27 cellular contexts compared by ENCODE assay signal in genomic region chr12:123305160-123305559, GRCh38. TPM values are rescaled to one million over a fixed set of nuclear protein-coding genes. Genes with fewer than 3 reads are reported as not detected.
DNase-seq lines count a peak whose midpoint lies in the region; ATAC-seq, FAIRE-seq and TF ChIP-seq lines count a peak whose summit lies in the region.
"Had no signal": no experiment of that assay in that cellular context is flagged by ENCODE, and none has a peak within 500 bp of the region (broad histone marks: within the 10 kb centered on the region; RNA-seq: fewer than 3 reads in every experiment).

No MANE protein-coding gene starts in this region.

- no peaks in the 10 kb centered on the region for H3K9me3 Mint-ChIP-seq in activated T-cell treated with anti-CD3 and anti-CD28 coated beads, Interleukin-2, amount 50 U/mL, for 24 hours
- H3K9me3 Mint-ChIP-seq: CD14-positive monocyte had no signal

- H2AFZ ChIP-seq in GM12878 (ENCODE audit: control insufficient read depth, low read depth, low read length) (no peak overlapping the region), parathyroid adenoma (peak overlapping the region; percentile 66), PC-3 (ENCODE audit: low read length) (no peak overlapping the region)

- H4K20me1 ChIP-seq in GM12878 (ENCODE audit: control insufficient read depth, insufficient read depth) (no peaks in the 10 kb centered on the region), PC-3 (ENCODE audit: low read length) (no peaks in the 10 kb centered on the region)

- TF ChIP-seq EP300 in GM12878 (IDR thresholded peaks at IDR 0.05; ENCODE audit: borderline replicate concordance in 1 of 2, control insufficient read depth in 1 of 2, low read depth in 2 of 2, low read length in 2 of 2): no peak

- H3K4me3 ChIP-seq in Panc1 (ENCODE audit: low read depth in 2 of 2, low read length in 2 of 2): no peak overlapping the region
- no peak overlapping the region for H3K4me3 ChIP-seq in GM12878
- peak overlapping the region; percentile 38 for H3K4me3 ChIP-seq in parathyroid adenoma (ENCODE audit: low read depth, low read length)
- no peak overlapping the region for H3K4me3 ChIP-seq in PC-3 (ENCODE audit: low read length)
- H3K4me3 ChIP-seq: SK-N-MC had no signal

- TF ChIP-seq POLR2A in GM12878 (IDR thresholded peaks at IDR 0.05; ENCODE audit: low read depth, low read length): no peak

- BruUV-seq in Panc1 (replicated peaks; lab: Mats Ljungman, UMichigan) (TSS peak; percentile 40), GM12878 (replicated peaks; lab: Mats Ljungman, UMichigan) (TSS peak; percentile 14), PC-3 (replicated peaks; lab: Mats Ljungman, UMichigan) (no TSS peak)

- CTCF ChIA-PET in Panc1 (lab: Charles Lee): no interaction called here
- CTCF ChIA-PET in GM12878 (lab: Yijun Ruan, JAX): interaction anchor here (1.2 kb wide), 1 partner anchor 58 kb away, joined by 3 read pairs; no protein-coding TSS in a partner anchor
- CTCF ChIA-PET in PC-3 (lab: Charles Lee): no interaction called here

- H3K79me2 ChIP-seq in GM12878 (ENCODE audit: control insufficient read depth, insufficient read depth, low read length): no peaks in the 10 kb centered on the region
- H3K79me2 ChIP-seq in parathyroid adenoma: no peaks in the 10 kb centered on the region
- no peaks in the 10 kb centered on the region for H3K79me2 ChIP-seq in PC-3 (ENCODE audit: low read length)

- no peak for ATAC-seq in Panc1
- ATAC-seq in GM12878: no peak
- ATAC-seq in PC-3: no peak

- intact Hi-C loops in Panc1 (cut with micrococcal nuclease; ENCODE audit: unreplicated experiment): no loop called here
- intact Hi-C loops in GM12878 (cut with micrococcal nuclease; ENCODE audit: unreplicated experiment): no loop called here
- intact Hi-C loops in PC-3 (cut with micrococcal nuclease): no loop called here

- H3K4me2 ChIP-seq in GM12878 (ENCODE audit: control insufficient read depth, insufficient read depth) (no peak overlapping the region), parathyroid adenoma (ENCODE audit: low read length) (peak overlapping the region; percentile 41), PC-3 (ENCODE audit: low read length) (no peak overlapping the region)

- WGBS in GM12878 (ENCODE audit: insufficient coverage, insufficient replicate concordance, low lambda C conversion rate, missing lambda C conversion rate): 93% methylated on average over 6 of the region's 6 CpGs

- no peak overlapping the region for H3K9ac ChIP-seq in GM12878 (ENCODE audit: control insufficient read depth, insufficient read depth, low read length)
- H3K9ac ChIP-seq in parathyroid adenoma: no peak overlapping the region
- H3K9ac ChIP-seq in PC-3 (ENCODE audit: low read length): no peak overlapping the region

- peaks cover 91% of the 10 kb centered on the region for H3K36me3 Mint-ChIP-seq in activated T-cell treated with anti-CD3 and anti-CD28 coated beads, Interleukin-2, amount 50 U/mL, for 24 hours (ENCODE audit: low read depth)

- H3K27me3 Mint-ChIP-seq in activated T-cell treated with anti-CD3 and anti-CD28 coated beads, Interleukin-2, amount 50 U/mL, for 24 hours: no peaks in the 10 kb centered on the region

- no peak for TF ChIP-seq RAD21 in GM12878 (IDR thresholded peaks at IDR 0.05; ENCODE audit: insufficient read depth, low read depth, low read length)

- H3K27ac Mint-ChIP-seq in activated T-cell treated with anti-CD3 and anti-CD28 coated beads, Interleukin-2, amount 50 U/mL, for 24 hours: peak overlapping the region; percentile 42
- H3K27ac Mint-ChIP-seq: CD14-positive monocyte had no signal

- FAIRE-seq in GM12878 (lab: Jason Lieb, UNC): no peak
- FAIRE-seq: GM18507, H54, HTR-8/SVneo had no signal

- in situ Hi-C loops in Panc1 (cut with HindIII; ENCODE audit: low pct_unique_long_range_greater_than_20kb, low sequenced_read_pairs) (no loop called here), GM12878 (cut with MboI) (no loop called here)

- H3K27me3 ChIP-seq in Panc1 (ENCODE audit: control insufficient read depth, insufficient read depth, low read length) (no peaks in the 10 kb centered on the region), GM12878 (replicated peaks in 1 of 2; ENCODE audit: control insufficient read depth in 2 of 2, insufficient read depth in 2 of 2, low read length in 1 of 2) (no peaks in the 10 kb centered on the region), parathyroid adenoma (ENCODE audit: control insufficient read depth, insufficient read depth, low read length) (no peaks in the 10 kb centered on the region), PC-3 (ENCODE audit: low read length) (no peaks in the 10 kb centered on the region)
- H3K27me3 ChIP-seq: BE2C had no signal

- SMC1A ChIA-PET in GM12878 (lab: Charles Lee; ENCODE audit: uncharacterized antibody, unreplicated experiment): no interaction called here

- no peaks in the 10 kb centered on the region for H3K9me3 ChIP-seq in Panc1 (ENCODE audit: control insufficient read depth, insufficient read depth, low read depth, low read length)
- no peaks in the 10 kb centered on the region for H3K9me3 ChIP-seq in GM12878 (replicated peaks; ENCODE audit: control insufficient read depth, insufficient read depth, low read length)
- H3K9me3 ChIP-seq in parathyroid adenoma (ENCODE audit: control insufficient read depth, low read length): no peaks in the 10 kb centered on the region
- H3K9me3 ChIP-seq in PC-3 (ENCODE audit: low read length): no peaks in the 10 kb centered on the region
- H3K9me3 ChIP-seq: BE2C had no signal

- no peak for DNase-seq in activated T-cell treated with anti-CD3 and anti-CD28 coated beads, Interleukin-2, amount 50 U/mL, for 24 hours
- no peak for DNase-seq in activated T-cell treated with anti-CD3 and anti-CD28 coated beads, Interleukin-2, amount 50 U/mL, for 48 hours
- DNase-seq in Panc1 (ENCODE audit: low read depth, low spot score): no peak
- DNase-seq in GM12878 (ENCODE audit: low read depth, low spot score): no peak
- no peak for DNase-seq in effector CD8-positive, alpha-beta T cell (lab: John Stamatoyannopoulos, UW)
- DNase-seq in NOMO-1 treated with DMSO at 0.1 percent for 48 hours (lab: John Stamatoyannopoulos, UW; ENCODE audit: unreplicated experiment): no peak
- no peak for DNase-seq in PC-3
- DNase-seq: BE2C, Calu3, DND-41, KBM-7, MV-4-11, NCI-H1105 treated with DMSO at 0.1 percent for 48 hours, NCI-H146, NCI-H1930, NCI-H2107, NCI-H446, NCI-H524 treated with DMSO at 0.1 percent for 48 hours, NCI-H774, SIG-M5 had no signal

- RAD21 ChIA-PET in GM12878 (lab: Charles Lee; ENCODE audit: unreplicated experiment): no interaction called here

- TF ChIP-seq CTCF in Panc1 (IDR thresholded peaks at IDR 0.05) (no peak), GM12878 (IDR thresholded peaks at IDR 0.05 in 2 of 3, conservative IDR thresholded peaks at IDR 0.05 in 1 of 3; ENCODE audit: control insufficient read depth in 2 of 3, extremely low read depth in 1 of 3, insufficient read depth in 1 of 3, low read depth in 3 of 3, low read length in 3 of 3) (no peak), parathyroid adenoma (IDR thresholded peaks at IDR 0.05) (no peak), PC-3 (conservative IDR thresholded peaks at IDR 0.05; ENCODE audit: low read depth, low read length) (no peak)

- no peak overlapping the region for H3K4me3 Mint-ChIP-seq in activated T-cell treated with anti-CD3 and anti-CD28 coated beads, Interleukin-2, amount 50 U/mL, for 24 hours
- H3K4me3 Mint-ChIP-seq: CD14-positive monocyte had no signal

- H3K36me3 ChIP-seq in Panc1 (ENCODE audit: control insufficient read depth, insufficient read depth, low read length): peaks cover 24% of the 10 kb centered on the region
- H3K36me3 ChIP-seq in GM12878 (ENCODE audit: control insufficient read depth in 2 of 2, insufficient read depth in 2 of 2, low read length in 1 of 2): peaks cover 2 to 31% of the 10 kb centered on the region in 2 experiments
- H3K36me3 ChIP-seq in parathyroid adenoma (ENCODE audit: control insufficient read depth, insufficient read depth, low read length): no peaks in the 10 kb centered on the region
- H3K36me3 ChIP-seq in PC-3 (ENCODE audit: low read depth, low read length): peaks cover 39% of the 10 kb centered on the region; the same call in 1 of the 2 replicates

- no peaks in the 10 kb centered on the region for H3F3A ChIP-seq in PC-3 (ENCODE audit: low read length, unreplicated experiment)

- POLR2A ChIA-PET in Panc1 (lab: Charles Lee): no interaction called here
- POLR2A ChIA-PET in GM12878 (lab: Charles Lee): interaction anchor here (0.5 kb wide), 1 partner anchor 172 kb away, joined by 3 read pairs; no protein-coding TSS in a partner anchor
- POLR2A ChIA-PET in PC-3 (lab: Charles Lee; ENCODE audit: unreplicated experiment): no interaction called here

- H3K4me1 ChIP-seq in Panc1 (ENCODE audit: control insufficient read depth, insufficient read depth, low read length): no peaks in the 10 kb centered on the region
- no peaks in the 10 kb centered on the region for H3K4me1 ChIP-seq in GM12878 (ENCODE audit: control insufficient read depth, insufficient read depth, low read length)
- peaks cover 10% of the 10 kb centered on the region for H3K4me1 ChIP-seq in parathyroid adenoma
- no peaks in the 10 kb centered on the region for H3K4me1 ChIP-seq in PC-3 (ENCODE audit: insufficient read depth, low read length)
- H3K4me1 ChIP-seq: BE2C had no signal

- H3K9me2 ChIP-seq in PC-3 (replicated peaks; ENCODE audit: low read length): no peaks in the 10 kb centered on the region

- no peaks in the 10 kb centered on the region for H3K4me1 Mint-ChIP-seq in activated T-cell treated with anti-CD3 and anti-CD28 coated beads, Interleukin-2, amount 50 U/mL, for 24 hours (ENCODE audit: low read depth)
- H3K4me1 Mint-ChIP-seq: CD14-positive monocyte had no signal

- H3K27ac ChIP-seq in Panc1 (ENCODE audit: low read length) (no peak overlapping the region), GM12878 (ENCODE audit: control insufficient read depth, insufficient read depth) (no peak overlapping the region), parathyroid adenoma (peak overlapping the region; percentile 70), PC-3 (ENCODE audit: low read length) (no peak overlapping the region)
- H3K27ac ChIP-seq: 22Rv1, SK-N-MC had no signal

RNA-seq across cellular contexts. Expression of gene CDK2AP1, which starts 33.5 kb away (rescaled TPM):
- total RNA-seq in Panc1 (2021; ENCODE audit: unreplicated experiment) (217 TPM), GM12878 (2014; rRNA removed) (79.6 and 95.3 TPM in 2 replicates), GM12878 (2014; rRNA removed; fragmentation: Illumina TruSeq; extraction: Trizol) (59.8 and 67.5 TPM in 2 replicates), GM12878 (2021) (62.9 and 63.6 TPM in 2 replicates), PC-3 (2014; rRNA removed) (162 and 175 TPM in 2 replicates)
- 339 TPM for polyA plus RNA-seq in Panc1 (2012; ENCODE audit: insufficient read length)
- total RNA-seq in GM12878 (2013; cell fraction: nucleolus; rRNA removed): 8.6 and 9.0 TPM in 2 replicates
- 27.6 TPM for polyA plus RNA-seq in GM12878 (2011; ENCODE audit: low read depth)
- polyA plus RNA-seq in GM12878 (2011; rRNA removed) (86.1 and 108 TPM in 2 replicates), GM12878 (2014; fragmentation: Illumina TruSeq; extraction: Trizol) (108 and 120 TPM in 2 replicates), GM12878 (2014; fragmentation: Nextera tagmentation; extraction: Ambion mirVana) (10 to 100 TPM; 42.4 to 54.7 TPM), GM12878 (2014; rRNA removed) (66.9 and 74.3 TPM in 2 replicates), GM12878 (2016; fragmentation: Nextera tagmentation; extraction: Ambion mirVana) (10 to 100 TPM; 22.0 to 24.6 TPM)
- polyA plus RNA-seq in GM12878 (2011; cell fraction: cytosol; rRNA removed): 35.8 and 36.9 TPM in 2 replicates
- 19.8 and 21.6 TPM in 2 replicates for polyA plus RNA-seq in GM12878 (2011; cell fraction: nucleus; rRNA removed)
- polyA plus RNA-seq in GM12878 (2012): 35.6 and 37.0 TPM in 2 replicates
- polyA minus RNA-seq in GM12878 (2011; rRNA and poly(A)+ RNA removed): 20.1 and 20.9 TPM in 2 replicates
- 10.7 and 13.2 TPM in 2 replicates for polyA minus RNA-seq in GM12878 (2011; cell fraction: cytosol; rRNA and poly(A)+ RNA removed)
- polyA minus RNA-seq in GM12878 (2011; cell fraction: nucleus; rRNA and poly(A)+ RNA removed): 4.4 and 5.5 TPM in 2 replicates

RNA-seq across cellular contexts. Expression of gene SBNO1, which starts 59.5 kb away (rescaled TPM):
- total RNA-seq in Panc1 (2021; ENCODE audit: unreplicated experiment): 68.7 TPM
- polyA plus RNA-seq in Panc1 (2012; ENCODE audit: insufficient read length): 16.8 TPM
- 49.6 and 49.7 TPM in 2 replicates for total RNA-seq in GM12878 (2013; cell fraction: nucleolus; rRNA removed)
- total RNA-seq in GM12878 (2014; rRNA removed): 15.8 and 17.6 TPM in 2 replicates
- total RNA-seq in GM12878 (2014; rRNA removed; fragmentation: Illumina TruSeq; extraction: Trizol): 29.9 and 31.1 TPM in 2 replicates
- 38.2 and 39.7 TPM in 2 replicates for total RNA-seq in GM12878 (2021)
- polyA plus RNA-seq in GM12878 (2011; ENCODE audit: low read depth): 12.7 TPM
- polyA plus RNA-seq in GM12878 (2011; rRNA removed): 19.8 and 29.3 TPM in 2 replicates
- 6.1 and 8.0 TPM in 2 replicates for polyA plus RNA-seq in GM12878 (2011; cell fraction: cytosol; rRNA removed)
- 7.2 and 10.4 TPM in 2 replicates for polyA plus RNA-seq in GM12878 (2011; cell fraction: nucleus; rRNA removed)
- 18.2 and 19.1 TPM in 2 replicates for polyA plus RNA-seq in GM12878 (2012)
- 22.0 and 28.2 TPM in 2 replicates for polyA plus RNA-seq in GM12878 (2014; fragmentation: Illumina TruSeq; extraction: Trizol)
- 10 to 100 TPM in 1 of 2 experiments, 1 to 10 TPM in 1; 7.5 to 10.9 TPM for polyA plus RNA-seq in GM12878 (2014; fragmentation: Nextera tagmentation; extraction: Ambion mirVana)
- polyA plus RNA-seq in GM12878 (2014; rRNA removed): 9.9 and 13.3 TPM in 2 replicates
- 10 to 100 TPM; 33.1 to 37.8 TPM for polyA plus RNA-seq in GM12878 (2016; fragmentation: Nextera tagmentation; extraction: Ambion mirVana)
- 25.0 and 35.0 TPM in 2 replicates for polyA minus RNA-seq in GM12878 (2011; rRNA and poly(A)+ RNA removed)
- 10.6 and 13.3 TPM in 2 replicates for polyA minus RNA-seq in GM12878 (2011; cell fraction: cytosol; rRNA and poly(A)+ RNA removed)
- polyA minus RNA-seq in GM12878 (2011; cell fraction: nucleus; rRNA and poly(A)+ RNA removed): 5.0 and 8.4 TPM in 2 replicates
- total RNA-seq in PC-3 (2014; rRNA removed): 23.3 and 25.3 TPM in 2 replicates
